25 cellular contexts compared by ENCODE assay signal in genomic region chr7:4017081-4017480, GRCh38.
"Had no signal": no experiment of that assay in that cellular context is flagged by ENCODE, and none has a peak within 500 bp of the region (broad histone marks: within the 10 kb centered on the region; RNA-seq: fewer than 3 reads in every experiment).

No MANE protein-coding gene starts in this region.

- FAIRE-seq: kidney had no signal

- H3K27ac ChIP-seq: left lung, parathyroid adenoma, psoas muscle, right lobe of liver, stomach, testis, thyroid gland, transverse colon, upper lobe of right lung, uterus had no signal

- H3K4me2 ChIP-seq: smooth muscle cell had no signal

- H3K4me1 ChIP-seq: left lung, parathyroid adenoma, psoas muscle, stomach, testis, thyroid gland, transverse colon, upper lobe of right lung, uterus had no signal

- H3K36me3 ChIP-seq: left lung, right lobe of liver, thyroid gland, transverse colon, upper lobe of right lung, uterus had no signal

- H3K4me3 ChIP-seq: left lung, lung, mucosa of descending colon, psoas muscle, right lobe of liver, smooth muscle cell, stomach, testis, thyroid gland, transverse colon, upper lobe of right lung, uterus had no signal

- H2AFZ ChIP-seq: parathyroid adenoma had no signal

- H3K4me3 Mint-ChIP-seq: naive thymus-derived CD4-positive, alpha-beta T cell; natural killer cell treated with Interleukin-12 subunit alpha and Interleukin-12 subunit beta and Interleukin-15 and Interleukin-18, amount 100 ng/mL, for 72 hours; neural crest cell; stimulated activated naive B cell treated with anti-CD40 and anti-IgM and Interleukin-4, amounts not matched to agents 10 μg/mL and 1 μg/mL and 100 μg/mL, for 72 hours had no signal

- H3K27ac Mint-ChIP-seq: naive thymus-derived CD4-positive, alpha-beta T cell; natural killer cell treated with Interleukin-12 subunit alpha and Interleukin-12 subunit beta and Interleukin-15 and Interleukin-18, amount 100 ng/mL, for 72 hours; stimulated activated naive B cell treated with anti-CD40 and anti-IgM and Interleukin-4, amounts not matched to agents 10 μg/mL and 1 μg/mL and 100 μg/mL, for 72 hours had no signal

- H3K4me1 Mint-ChIP-seq: stimulated activated naive B cell treated with anti-CD40 and anti-IgM and Interleukin-4, amounts not matched to agents 10 μg/mL and 1 μg/mL and 100 μg/mL, for 72 hours had no signal

- H3K27me3 ChIP-seq: left lung, right lobe of liver, stomach, testis, thyroid gland, transverse colon, upper lobe of right lung, uterus had no signal

- H3K9me3 ChIP-seq: mucosa of descending colon, psoas muscle, right lobe of liver, testis, thyroid gland, transverse colon, uterus had no signal

- H3K36me3 Mint-ChIP-seq: natural killer cell treated with Interleukin-12 subunit alpha and Interleukin-12 subunit beta and Interleukin-15 and Interleukin-18, amount 100 ng/mL, for 72 hours had no signal

- DNase-seq: hippocampal formation; kidney; left colon; left lung; midbrain; mucosa of descending colon; naive thymus-derived CD4-positive, alpha-beta T cell; nucleus accumbens; psoas muscle; stimulated activated CD4-positive, alpha-beta T cell treated with anti-CD3 and anti-CD28 coated beads, Interleukin-2, amount 100 ng/mL, for 24 hours; stimulated activated CD4-positive, alpha-beta T cell treated with anti-CD3 and anti-CD28 coated beads, Interleukin-4, amount 100 ng/mL, for 1 hour; stimulated activated naive B cell treated with anti-CD40 and anti-IgM and Interleukin-4, amounts not matched to agents 10 μg/mL and 1 μg/mL and 100 μg/mL, for 72 hours; stimulated activated naive CD8-positive, alpha-beta T cell treated with anti-CD3 and anti-CD28 coated beads, Interleukin-15, Interleukin-2, amounts not matched to agents 100 U/mL and 50 U/mL, for 24 hours; stomach; testis; thyroid gland; transverse colon; upper lobe of right lung; uterus had no signal

- H3K9ac ChIP-seq: parathyroid adenoma had no signal

- ATAC-seq: left colon; left lung; mucosa of descending colon; naive thymus-derived CD4-positive, alpha-beta T cell; natural killer cell treated with Interleukin-12 subunit alpha and Interleukin-12 subunit beta and Interleukin-15 and Interleukin-18, amount 100 ng/mL, for 72 hours; psoas muscle; right lobe of liver; stimulated activated naive B cell treated with anti-CD40 and anti-IgM and Interleukin-4, amounts not matched to agents 10 μg/mL and 1 μg/mL and 100 μg/mL, for 72 hours; stimulated activated naive CD8-positive, alpha-beta T cell treated with anti-CD3 and anti-CD28 coated beads, Interleukin-15, Interleukin-2, amounts not matched to agents 100 U/mL and 50 U/mL, for 24 hours; upper lobe of right lung had no signal
